ENCODE assay signal across 16 cellular contexts in genomic region chr2:144048631-144049060, GRCh38.
"Had no signal": no experiment of that assay in that cellular context is flagged by ENCODE, and none has a peak within 500 bp of the region (broad histone marks: within the 10 kb centered on the region; RNA-seq: fewer than 3 reads in every experiment).

No MANE protein-coding gene starts in this region.

- H3K27me3 Mint-ChIP-seq: activated CD8-positive, alpha-beta memory T cell treated with anti-CD3 and anti-CD28 coated beads, Interleukin-2, amount 10 ng/mL, durations not matched to agents 7 days and 5 days; activated T-cell treated with anti-CD3 and anti-CD28 coated beads, Interleukin-2, amount 50 U/mL, for 24 hours had no signal

- H3K27ac Mint-ChIP-seq: activated CD8-positive, alpha-beta memory T cell treated with anti-CD3 and anti-CD28 coated beads, Interleukin-2, amount 10 ng/mL, durations not matched to agents 7 days and 5 days; activated T-cell treated with anti-CD3 and anti-CD28 coated beads, Interleukin-2, amount 50 U/mL, for 24 hours; endodermal cell; immature natural killer cell; nephron progenitor cell had no signal

- H3K27ac ChIP-seq: cardiac muscle cell, dorsolateral prefrontal cortex, heart left ventricle, sigmoid colon, thoracic aorta had no signal

- DNase-seq: activated CD4-positive, alpha-beta T cell treated with anti-CD3 and anti-CD28 coated beads, Interleukin-2, amount 50 U/mL, for 48 hours; activated CD8-positive, alpha-beta memory T cell treated with anti-CD3 and anti-CD28 coated beads, Interleukin-2, amount 10 ng/mL, durations not matched to agents 7 days and 5 days; activated naive CD4-positive, alpha-beta T cell treated with anti-CD3 and anti-CD28 coated beads, Interleukin-2, amount 50 U/mL, for 16 hours; activated T-cell treated with anti-CD3 and anti-CD28 coated beads, Interleukin-2, amount 50 U/mL, for 24 hours; dorsolateral prefrontal cortex; endodermal cell; heart left ventricle; immature natural killer cell; mesendoderm; nephron progenitor cell; sigmoid colon; stimulated activated CD4-positive, alpha-beta T cell treated with anti-CD3 and anti-CD28 coated beads, Interleukin-12 subunit alpha, Interleukin-12 subunit beta, amount 100 ng/mL, for 4 hours; stimulated activated CD4-positive, alpha-beta T cell treated with anti-CD3 and anti-CD28 coated beads, Interleukin-2, amount 100 ng/mL, for 24 hours had no signal

- H3K4me3 ChIP-seq: cardiac muscle cell, dorsolateral prefrontal cortex, heart left ventricle, sigmoid colon, thoracic aorta had no signal

- H3K4me3 Mint-ChIP-seq: activated CD8-positive, alpha-beta memory T cell treated with anti-CD3 and anti-CD28 coated beads, Interleukin-2, amount 10 ng/mL, durations not matched to agents 7 days and 5 days; activated T-cell treated with anti-CD3 and anti-CD28 coated beads, Interleukin-2, amount 50 U/mL, for 24 hours; endodermal cell; immature natural killer cell; nephron progenitor cell had no signal

- H3K27me3 ChIP-seq: cardiac muscle cell, dorsolateral prefrontal cortex, heart left ventricle, sigmoid colon had no signal

- H3K4me1 ChIP-seq: sigmoid colon had no signal

- H3K9me3 Mint-ChIP-seq: activated T-cell treated with anti-CD3 and anti-CD28 coated beads, Interleukin-2, amount 50 U/mL, for 24 hours; endodermal cell; immature natural killer cell; nephron progenitor cell had no signal

- H3K9me3 ChIP-seq: heart left ventricle, sigmoid colon, thoracic aorta had no signal

- FAIRE-seq: frontal cortex had no signal

- H3K36me3 ChIP-seq: cardiac muscle cell, heart left ventricle, sigmoid colon, thoracic aorta had no signal

- H3K4me1 Mint-ChIP-seq: activated CD8-positive, alpha-beta memory T cell treated with anti-CD3 and anti-CD28 coated beads, Interleukin-2, amount 10 ng/mL, durations not matched to agents 7 days and 5 days; endodermal cell; immature natural killer cell; nephron progenitor cell had no signal
